1 cellular context compared by ENCODE assay signal in genomic region chr10:3803295-3803883, GRCh38.
TF ChIP-seq lines count a peak whose summit lies in the region.

No MANE protein-coding gene starts in this region.

TF ChIP-seq in K562, 482 proteins besides CTCF, POLR2A, EP300 and RAD21 (continued from another document and continues in another):
- TF ChIP-seq ATF4 (CRISPR knock-in tag; IDR thresholded peaks at IDR 0.05), result no peak
- TF ChIP-seq RBBP5 (IDR thresholded peaks at IDR 0.05; ENCODE audit: borderline replicate concordance, insufficient read depth, low read length, poor library complexity, severe bottlenecking), result peak; percentile 44
- TF ChIP-seq KDM5B (IDR thresholded peaks at IDR 0.05; ENCODE audit: insufficient replicate concordance, low read depth, low read length), result peak; percentile 42
- TF ChIP-seq ZNF780A (CRISPR knock-in tag; IDR thresholded peaks at IDR 0.05), result no peak
- TF ChIP-seq GATA2 (CRISPR knock-in tag; IDR thresholded peaks at IDR 0.05), result no peak
- no peak for TF ChIP-seq NCOA6 (IDR thresholded peaks at IDR 0.05)
- TF ChIP-seq JUN (IDR thresholded peaks at IDR 0.05; ENCODE audit: borderline replicate concordance, low read depth, low read length), result peak; percentile 27; the same call in 1 of the 2 replicates
- no peak for TF ChIP-seq JUN (CRISPR knock-in tag; IDR thresholded peaks at IDR 0.05; ENCODE audit: borderline replicate concordance)
- TF ChIP-seq ILF3 (IDR thresholded peaks at IDR 0.05; ENCODE audit: borderline replicate concordance), result no peak
- TF ChIP-seq ZNF3 (CRISPR knock-in tag; IDR thresholded peaks at IDR 0.05), result no peak
- TF ChIP-seq FOXJ2 (tag; IDR thresholded peaks at IDR 0.05), result no peak
- no peak for TF ChIP-seq NFYB (IDR thresholded peaks at IDR 0.05; ENCODE audit: extremely low read depth, insufficient read length)
- TF ChIP-seq KLF10 (CRISPR knock-in tag; IDR thresholded peaks at IDR 0.05), result no peak
- 0 out of 2 replicates have a peak, but pooled peaks have one; percentile 37 for TF ChIP-seq ELF2 (CRISPR knock-in tag; IDR thresholded peaks at IDR 0.05)
- no peak for TF ChIP-seq POLR2AphosphoS2 (IDR thresholded peaks at IDR 0.05; ENCODE audit: low read length)
- TF ChIP-seq SRF (CRISPR knock-in tag; IDR thresholded peaks at IDR 0.05), result peak in 1 of 2 experiments; percentile 32; a peak in 1 of 4 replicates
- TF ChIP-seq ZNF668 (CRISPR knock-in tag; IDR thresholded peaks at IDR 0.05), result 0 out of 2 replicates have a peak, but pooled peaks have one; percentile 10
- no peak for TF ChIP-seq TRIM24 (IDR thresholded peaks at IDR 0.05)
- peak; percentile 4; the same call in 1 of the 2 replicates for TF ChIP-seq LCOR (CRISPR knock-in tag; IDR thresholded peaks at IDR 0.05)
- peak; percentile 12; the same call in 1 of the 2 replicates for TF ChIP-seq RBFOX2 (IDR thresholded peaks at IDR 0.05; ENCODE audit: low read depth, low read length)
- peak; percentile 38; the same call in 1 of the 2 replicates for TF ChIP-seq ZC3H8 (IDR thresholded peaks at IDR 0.05)
- TF ChIP-seq WHSC1 (IDR thresholded peaks at IDR 0.05; ENCODE audit: low read length), result no peak
- TF ChIP-seq ZNF592 (IDR thresholded peaks at IDR 0.05), result peak; percentile 53; the same call in 1 of the 2 replicates
- 0 out of 2 replicates have a peak, but pooled peaks have one; percentile 54 for TF ChIP-seq ZNF449 (CRISPR knock-in tag; IDR thresholded peaks at IDR 0.05)
- no peak for TF ChIP-seq ZNF121 (CRISPR knock-in tag; conservative IDR thresholded peaks at IDR 0.05)
- no peak for TF ChIP-seq DIDO1 (tag; IDR thresholded peaks at IDR 0.05; ENCODE audit: low read depth)
- no peak for TF ChIP-seq ZNF431 (CRISPR knock-in tag; IDR thresholded peaks at IDR 0.05)
- TF ChIP-seq MXI1 (IDR thresholded peaks at IDR 0.05; ENCODE audit: low read depth, low read length), result no peak
- no peak for TF ChIP-seq PURB (CRISPR knock-in tag; IDR thresholded peaks at IDR 0.05; ENCODE audit: low read depth)
- TF ChIP-seq ID3 (CRISPR knock-in tag; IDR thresholded peaks at IDR 0.05), result no peak
- TF ChIP-seq ID3 (tag; IDR thresholded peaks at IDR 0.05), result peak; percentile 34; the same call in 1 of the 2 replicates
- no peak for TF ChIP-seq ZNF551 (CRISPR knock-in tag; IDR thresholded peaks at IDR 0.05)
- TF ChIP-seq NRF1 (conservative IDR thresholded peaks at IDR 0.05 in 1 of 2, IDR thresholded peaks at IDR 0.05 in 1 of 2), result peak; percentile 13 to 28; a peak in 1 of 4 replicates
- TF ChIP-seq POU5F1 (IDR thresholded peaks at IDR 0.05; ENCODE audit: borderline replicate concordance, low read depth, low read length, partially characterized antibody), result no peak
- TF ChIP-seq IRF9 (tag; IDR thresholded peaks at IDR 0.05), result no peak
- 0 out of 2 replicates have a peak, but pooled peaks have one; percentile 12 for TF ChIP-seq JUND (IDR thresholded peaks at IDR 0.05; ENCODE audit: borderline replicate concordance, low read depth, low read length)
- TF ChIP-seq JUND (tag; IDR thresholded peaks at IDR 0.05; ENCODE audit: borderline replicate concordance, low read depth, low read length), result 0 out of 3 replicates have a peak, but pooled peaks have one; percentile 4
- peak; percentile 28 for TF ChIP-seq ZNF316 (IDR thresholded peaks at IDR 0.05)
- no peak for TF ChIP-seq ZNF134 (CRISPR knock-in tag; conservative IDR thresholded peaks at IDR 0.05)
- TF ChIP-seq MTF1 (CRISPR knock-in tag; IDR thresholded peaks at IDR 0.05; ENCODE audit: borderline replicate concordance), result no peak
- no peak for TF ChIP-seq NFATC3 (IDR thresholded peaks at IDR 0.05)
- TF ChIP-seq POLR2H (tag; IDR thresholded peaks at IDR 0.05; ENCODE audit: low read depth), result peak; percentile 54
- TF ChIP-seq HDAC3 (IDR thresholded peaks at IDR 0.05; ENCODE audit: borderline replicate concordance, partially characterized antibody), result no peak
- TF ChIP-seq ZNF197 (CRISPR knock-in tag; IDR thresholded peaks at IDR 0.05; ENCODE audit: low read depth), result peak; percentile 89; the same call in 1 of the 2 replicates
- TF ChIP-seq ZNF124 (CRISPR knock-in tag; IDR thresholded peaks at IDR 0.05), result no peak
- no peak for TF ChIP-seq PHTF2 (CRISPR knock-in tag; IDR thresholded peaks at IDR 0.05)
- TF ChIP-seq RFX1 (IDR thresholded peaks at IDR 0.05), result peak; percentile 49
- no peak for TF ChIP-seq NFIX (CRISPR knock-in tag; IDR thresholded peaks at IDR 0.05; ENCODE audit: low read depth)
- TF ChIP-seq FOXK2 (conservative IDR thresholded peaks at IDR 0.05 in 1 of 2, IDR thresholded peaks at IDR 0.05 in 1 of 2; ENCODE audit: low read depth in 2 of 2), result peak; percentile 81
- TF ChIP-seq POLR2B (IDR thresholded peaks at IDR 0.05; ENCODE audit: low read depth, partially characterized antibody), result peak; percentile 22
- no peak for TF ChIP-seq HNRNPLL (IDR thresholded peaks at IDR 0.05; ENCODE audit: low read depth, low read length, poor library complexity, severe bottlenecking)
- TF ChIP-seq ZBTB43 (CRISPR knock-in tag; IDR thresholded peaks at IDR 0.05), result no peak
- TF ChIP-seq ZNF707 (CRISPR knock-in tag; conservative IDR thresholded peaks at IDR 0.05), result no peak
- TF ChIP-seq TAF7 (tag; IDR thresholded peaks at IDR 0.05), result no peak
- TF ChIP-seq ZNF561 (CRISPR knock-in tag; conservative IDR thresholded peaks at IDR 0.05), result no peak
- TF ChIP-seq CBFB (CRISPR knock-in tag; IDR thresholded peaks at IDR 0.05), result no peak
- TF ChIP-seq EP400 (IDR thresholded peaks at IDR 0.05), result no peak
- TF ChIP-seq C11orf30 (IDR thresholded peaks at IDR 0.05; ENCODE audit: low read depth), result peak; percentile 14; the same call in 1 of the 2 replicates
- no peak for TF ChIP-seq TRIM25 (IDR thresholded peaks at IDR 0.05; ENCODE audit: borderline replicate concordance)
- peak in 1 of 2 experiments; percentile 29 for TF ChIP-seq E2F6 (IDR thresholded peaks at IDR 0.05; ENCODE audit: borderline replicate concordance in 1 of 2, extremely low read depth in 1 of 2, insufficient read depth in 1 of 2, insufficient read length in 1 of 2, low read depth in 1 of 2, low read length in 1 of 2, poor library complexity in 1 of 2, severe bottlenecking in 1 of 2)
- peak; percentile 67; the same call in 1 of the 2 replicates for TF ChIP-seq L3MBTL2 (IDR thresholded peaks at IDR 0.05)
- 0 out of 2 replicates have a peak, but pooled peaks have one; percentile 42 for TF ChIP-seq GTF2E2 (tag; IDR thresholded peaks at IDR 0.05)
